ENCODE assay signal across 1 cellular context in the genomic region with DNA sequence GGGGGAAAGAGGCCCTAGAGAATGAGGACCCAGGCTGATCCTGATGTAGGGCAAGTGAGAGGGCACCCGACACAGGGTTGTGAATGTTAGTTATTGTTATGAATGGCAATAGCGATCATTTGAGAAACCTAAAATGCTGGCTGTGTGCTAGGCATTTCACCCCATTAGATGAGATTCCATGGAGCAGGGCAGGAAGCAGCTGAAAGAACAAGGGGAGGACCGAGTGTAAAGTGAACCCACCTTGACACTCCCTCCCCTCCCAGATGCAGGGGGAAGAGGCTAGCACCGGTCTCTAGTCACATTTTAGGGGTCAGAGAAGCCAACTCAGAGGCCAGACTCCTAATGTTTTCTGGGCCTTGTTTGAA.
TF ChIP-seq lines count a peak whose summit lies in the region.

No MANE protein-coding gene starts in this region.

TF ChIP-seq in H1, 55 proteins besides CTCF, POLR2A, EP300 and RAD21:
- TF ChIP-seq KDM1A (IDR thresholded peaks at IDR 0.05; ENCODE audit: borderline replicate concordance, low read length): 0 out of 2 replicates have a peak, but pooled peaks have one; percentile 3
- TF ChIP-seq ASH2L (IDR thresholded peaks at IDR 0.05; ENCODE audit: low read length): peak; percentile 33
- no peak for TF ChIP-seq TEAD4 (IDR thresholded peaks at IDR 0.05; ENCODE audit: low read depth, low read length)
